1 cellular context compared by ENCODE assay signal in genomic region chr17:44374306-44375195, GRCh38.
TF ChIP-seq lines count a peak whose summit lies in the region.

No MANE protein-coding gene starts in this region.

TF ChIP-seq in Ishikawa, 13 proteins besides CTCF, POLR2A, EP300 and RAD21 (continued from another document):
- TF ChIP-seq FOXM1 (IDR thresholded peaks at IDR 0.05; ENCODE audit: borderline replicate concordance, low read depth) = no peak
TF ChIP-seq in Ishikawa: peak in this region for 4.
